Comparison of ENCODE assay signal across 15 cellular contexts in the genomic region with DNA sequence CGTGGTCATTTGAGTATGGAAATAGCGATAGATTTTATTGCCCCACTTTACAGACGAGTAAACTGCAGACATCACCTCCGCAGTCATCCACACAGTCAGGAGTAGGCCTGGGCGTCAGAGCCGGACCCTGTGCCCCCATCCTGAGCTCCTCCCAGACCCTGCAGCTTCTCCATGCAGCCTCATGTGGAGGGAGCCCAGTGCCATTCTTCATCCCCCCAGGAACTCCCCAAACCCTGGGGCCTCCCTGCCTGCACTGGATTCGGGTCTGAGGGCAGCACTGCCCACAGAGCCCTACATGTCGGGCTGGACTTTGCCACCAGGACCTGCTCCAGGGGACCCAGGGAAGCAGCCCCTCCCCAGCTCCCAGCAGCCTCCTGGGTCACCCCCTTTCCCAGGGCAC.
DNase-seq lines count a peak whose midpoint lies in the region; ATAC-seq and TF ChIP-seq lines count a peak whose summit lies in the region.
"Had no signal": no experiment of that assay in that cellular context is flagged by ENCODE, and none has a peak within 500 bp of the region (broad histone marks: within the 10 kb centered on the region; RNA-seq: fewer than 3 reads in every experiment).

No MANE protein-coding gene starts in this region.

- H3K9ac ChIP-seq in BLaER1, result no peak overlapping the region
- H3K9ac ChIP-seq in MM.1S (ENCODE audit: low read length), result no peak overlapping the region

- H4K20me1 ChIP-seq in BLaER1, result no peaks in the 10 kb centered on the region
- no peaks in the 10 kb centered on the region for H4K20me1 ChIP-seq in MM.1S (ENCODE audit: insufficient read depth, low read length)

- DNase-seq in MM.1S, result no peak
- DNase-seq in left lung, result peak; percentile 31 to 45
- no peak for DNase-seq in sciatic nerve (ENCODE audit: low spot score)
- no peak for DNase-seq in HK-2 (ENCODE audit: unreplicated experiment)
- DNase-seq in KG1 (lab: John Stamatoyannopoulos, UW), result no peak
- DNase-seq in activated T-cell treated with anti-CD3 and anti-CD28 coated beads for 4 hours, result no peak
- DNase-seq: 8988T; C1 segment of cervical spinal cord; CD4-positive, alpha-beta T cell; HCEC 1CT; IMR-90 had no signal

- H3K4me1 ChIP-seq in BLaER1 (peaks cover 100% of the 10 kb centered on the region), MM.1S (ENCODE audit: low read length) (peaks cover 26% of the 10 kb centered on the region), left lung (peaks cover 0 to 2% of the 10 kb centered on the region in 2 donors)
- H3K4me1 ChIP-seq: Caco-2 had no signal

- H3K9me3 ChIP-seq in BLaER1 (no peaks in the 10 kb centered on the region), MM.1S (replicated peaks; ENCODE audit: insufficient read depth, low read length) (no peaks in the 10 kb centered on the region), left lung (no peaks in the 10 kb centered on the region)
- H3K9me3 ChIP-seq: Caco-2 had no signal

- H3F3A ChIP-seq in MM.1S (ENCODE audit: insufficient read depth, low read length), result peaks cover 17% of the 10 kb centered on the region

- peak overlapping the region; percentile 61 for H3K27ac ChIP-seq in BLaER1
- H3K27ac ChIP-seq in MM.1S (ENCODE audit: low read length), result peak overlapping the region; percentile 84; the same call in 1 of the 2 replicates
- H3K27ac ChIP-seq in left lung, result no peak overlapping the region

- H3K4me2 ChIP-seq in BLaER1 (peak overlapping the region; percentile 95), MM.1S (ENCODE audit: low read depth, low read length) (no peak overlapping the region)
- H3K4me2 ChIP-seq: GM23338 had no signal

- intact Hi-C loops in left lung (cut with DNase I) (no loop called here), sciatic nerve (cut with DNase I) (no loop called here)

- H3K27me3 ChIP-seq in BLaER1 (no peaks in the 10 kb centered on the region), MM.1S (replicated peaks; ENCODE audit: insufficient read depth, low read length) (no peaks in the 10 kb centered on the region), left lung (no peaks in the 10 kb centered on the region)

- ATAC-seq in left lung (no peak), sciatic nerve (peak; percentile 8), HG02763 (IDR thresholded peaks at IDR 0.05; ENCODE audit: unreplicated experiment) (no peak)
- ATAC-seq: GM23338 had no signal

- no peaks in the 10 kb centered on the region for H3K79me2 ChIP-seq in MM.1S (ENCODE audit: low read length)

- TF ChIP-seq CTCF in MM.1S (IDR thresholded peaks at IDR 0.05; ENCODE audit: low read length), result no peak
- no peak for TF ChIP-seq CTCF in left lung (IDR thresholded peaks at IDR 0.05)

- H3K36me3 ChIP-seq in BLaER1 (no peaks in the 10 kb centered on the region), MM.1S (replicated peaks; ENCODE audit: insufficient read depth, low read length) (no peaks in the 10 kb centered on the region), left lung (peaks cover 0 to 36% of the 10 kb centered on the region in 2 donors)

- no peaks in the 10 kb centered on the region for H3K9me2 ChIP-seq in MM.1S (replicated peaks; ENCODE audit: insufficient read depth, low read length)

- H3K4me3 ChIP-seq in BLaER1 (no peak overlapping the region), MM.1S (ENCODE audit: low read length) (no peak overlapping the region), left lung (no peak overlapping the region)
- H3K4me3 ChIP-seq: GM23338 had no signal

- H2AFZ ChIP-seq in MM.1S (ENCODE audit: low read length), result no peak overlapping the region; the same call in 1 of the 2 replicates
- H2AFZ ChIP-seq: GM23338 had no signal

Comparison
In these comparisons a context has a peak if more than half of its experiments do, and no peak if none do; other contexts are left out.
1. H3K27ac ChIP-seq: peak in BLaER1 (single experiment) and MM.1S (single experiment); none in left lung (0 of 2).
2. DNase-seq: peak in left lung (2 of 2); none in MM.1S (single experiment), sciatic nerve (single experiment), HK-2 (single experiment), KG1 (single experiment) and activated T-cell treated with anti-CD3 and anti-CD28 coated beads for 4 hours (single experiment).